Comparison of ENCODE assay signal across 1 cellular context in genomic region chr9:4984571-4985375, GRCh38.
A peak's percentile ranks its signal among the peaks of the same experiment; 100 is the strongest.
TF ChIP-seq lines count a peak whose summit lies in the region.

Gene JAK2 (plus strand): TSS chr9:4985272. CDS start chr9:5021988, 36,716 bp downstream.

TF ChIP-seq in K562, 482 proteins besides CTCF, POLR2A, EP300 and RAD21 (continued from another document and continues in another):
- TF ChIP-seq NR2C2 (CRISPR knock-in tag; IDR thresholded peaks at IDR 0.05), result no peak; the same call in 1 of the 2 replicates
- peak; percentile 28; the same call in 1 of the 2 replicates for TF ChIP-seq NR2C2 (tag; IDR thresholded peaks at IDR 0.05)
- peak; percentile 28; the same call in 1 of the 2 replicates for TF ChIP-seq SPI1 (IDR thresholded peaks at IDR 0.05; ENCODE audit: borderline replicate concordance, low read depth, low read length)
- peak; percentile 68 for TF ChIP-seq POLR2H (tag; IDR thresholded peaks at IDR 0.05; ENCODE audit: low read depth)
- peak; percentile 72 for TF ChIP-seq ETV5 (CRISPR knock-in tag; IDR thresholded peaks at IDR 0.05; ENCODE audit: low read depth)
- no peak for TF ChIP-seq GATAD2A (IDR thresholded peaks at IDR 0.05)
- no peak for TF ChIP-seq NR3C1 (CRISPR knock-in tag; IDR thresholded peaks at IDR 0.05)
- no peak for TF ChIP-seq FIP1L1 (IDR thresholded peaks at IDR 0.05; ENCODE audit: low read depth, low read length, poor library complexity, severe bottlenecking)
- TF ChIP-seq TEAD4 (IDR thresholded peaks at IDR 0.05; ENCODE audit: low read length), result no peak; the same call in 1 of the 2 replicates
- no peak for TF ChIP-seq TEAD4 (CRISPR knock-in tag; IDR thresholded peaks at IDR 0.05; ENCODE audit: borderline replicate concordance)
- TF ChIP-seq HDAC8 (tag; IDR thresholded peaks at IDR 0.05), result no peak
- TF ChIP-seq ZBTB9 (CRISPR knock-in tag; IDR thresholded peaks at IDR 0.05), result peak; percentile 55; the same call in 1 of the 2 replicates
- TF ChIP-seq IRF2 (CRISPR knock-in tag; IDR thresholded peaks at IDR 0.05), result no peak
- TF ChIP-seq KLF10 (CRISPR knock-in tag; IDR thresholded peaks at IDR 0.05), result no peak
- TF ChIP-seq ATF4 (CRISPR knock-in tag; IDR thresholded peaks at IDR 0.05), result no peak
- no peak; the same call in 1 of the 2 replicates for TF ChIP-seq BHLHE40 (IDR thresholded peaks at IDR 0.05; ENCODE audit: low read length)
- peak; percentile 58; the same call in 1 of the 2 replicates for TF ChIP-seq EP400 (IDR thresholded peaks at IDR 0.05)
- TF ChIP-seq HNRNPL (IDR thresholded peaks at IDR 0.05; ENCODE audit: low read depth, low read length), result no peak
- peak; percentile 47 for TF ChIP-seq POLR2B (IDR thresholded peaks at IDR 0.05; ENCODE audit: low read depth, partially characterized antibody)
- peak; percentile 30 to 61; a peak in 1 of 4 replicates for TF ChIP-seq NONO (IDR thresholded peaks at IDR 0.05; ENCODE audit: low read depth in 2 of 2, low read length in 1 of 2)
- peak; percentile 96 for TF ChIP-seq ZFX (CRISPR knock-in tag; IDR thresholded peaks at IDR 0.05)
- TF ChIP-seq MTA3 (IDR thresholded peaks at IDR 0.05; ENCODE audit: borderline replicate concordance), result peak; percentile 69; the same call in 1 of the 2 replicates
- no peak for TF ChIP-seq DMBX1 (CRISPR knock-in tag; IDR thresholded peaks at IDR 0.05; ENCODE audit: borderline replicate concordance)
- no peak for TF ChIP-seq ZNF277 (CRISPR knock-in tag; IDR thresholded peaks at IDR 0.05; ENCODE audit: borderline replicate concordance)
- TF ChIP-seq PHTF2 (CRISPR knock-in tag; IDR thresholded peaks at IDR 0.05), result no peak
- TF ChIP-seq TFAM (CRISPR knock-in tag; conservative IDR thresholded peaks at IDR 0.05), result no peak
- TF ChIP-seq MED1 (CRISPR knock-in tag; IDR thresholded peaks at IDR 0.05; ENCODE audit: borderline replicate concordance), result no peak
- TF ChIP-seq CBX1 (IDR thresholded peaks at IDR 0.05; ENCODE audit: low read depth), result peak; percentile 80; the same call in 1 of the 2 replicates
- no peak for TF ChIP-seq ZBED1 (IDR thresholded peaks at IDR 0.05)
- no peak for TF ChIP-seq SAFB2 (IDR thresholded peaks at IDR 0.05; ENCODE audit: borderline replicate concordance, low read depth, low read length, severe bottlenecking)
- TF ChIP-seq ZHX1 (conservative IDR thresholded peaks at IDR 0.05; ENCODE audit: low read length), result no peak
- no peak for TF ChIP-seq CCAR2 (IDR thresholded peaks at IDR 0.05; ENCODE audit: low read depth, low read length)
- no peak for TF ChIP-seq ZNF274 (IDR thresholded peaks at IDR 0.05; ENCODE audit: borderline replicate concordance, low read depth, low read length)
- peak; percentile 54; the same call in 1 of the 2 replicates for TF ChIP-seq AFF4 (CRISPR knock-in tag; IDR thresholded peaks at IDR 0.05)
- no peak for TF ChIP-seq ZFPM2 (CRISPR knock-in tag; IDR thresholded peaks at IDR 0.05)
- peak; percentile 6 for TF ChIP-seq PHF20 (IDR thresholded peaks at IDR 0.05; ENCODE audit: partially characterized antibody)
- no peak for TF ChIP-seq ZNF133 (CRISPR knock-in tag; IDR thresholded peaks at IDR 0.05)
- TF ChIP-seq EGR1 (conservative IDR thresholded peaks at IDR 0.05), result no peak
- TF ChIP-seq ZNF212 (CRISPR knock-in tag; IDR thresholded peaks at IDR 0.05), result no peak
- no peak for TF ChIP-seq MCM3 (IDR thresholded peaks at IDR 0.05)
- TF ChIP-seq PRMT5 (CRISPR knock-in tag; IDR thresholded peaks at IDR 0.05), result no peak
- TF ChIP-seq PCBP1 (IDR thresholded peaks at IDR 0.05; ENCODE audit: low read depth, low read length, poor library complexity, severe bottlenecking), result no peak
- no peak for TF ChIP-seq ZNF79 (CRISPR knock-in tag; IDR thresholded peaks at IDR 0.05; ENCODE audit: low read depth)
- TF ChIP-seq DEAF1 (CRISPR knock-in tag; IDR thresholded peaks at IDR 0.05), result no peak
- TF ChIP-seq BRCA1 (IDR thresholded peaks at IDR 0.05), result no peak
- TF ChIP-seq BRCA1 (CRISPR knock-in tag; IDR thresholded peaks at IDR 0.05), result no peak
- TF ChIP-seq PRPF4 (IDR thresholded peaks at IDR 0.05; ENCODE audit: insufficient read depth, low read depth, low read length, poor library complexity, severe bottlenecking), result no peak
- no peak for TF ChIP-seq CEBPG (CRISPR knock-in tag; IDR thresholded peaks at IDR 0.05)
- TF ChIP-seq CEBPG (tag; conservative IDR thresholded peaks at IDR 0.05 in 1 of 2, IDR thresholded peaks at IDR 0.05 in 1 of 2), result no peak
- no peak for TF ChIP-seq ZMIZ1 (IDR thresholded peaks at IDR 0.05; ENCODE audit: low read depth in 2 of 2, low read length in 2 of 2)
- TF ChIP-seq CTCFL (IDR thresholded peaks at IDR 0.05; ENCODE audit: borderline replicate concordance, insufficient read depth, low read depth, low read length, poor library complexity, severe bottlenecking), result peak; percentile 45
- no peak for TF ChIP-seq ZNF408 (CRISPR knock-in tag; IDR thresholded peaks at IDR 0.05; ENCODE audit: low read depth)
- TF ChIP-seq PTTG1 (tag; IDR thresholded peaks at IDR 0.05; ENCODE audit: low read depth), result no peak
- TF ChIP-seq MEIS2 (IDR thresholded peaks at IDR 0.05; ENCODE audit: partially characterized antibody), result peak; percentile 53
- no peak for TF ChIP-seq CBX5 (IDR thresholded peaks at IDR 0.05; ENCODE audit: borderline replicate concordance, low read depth)
- no peak for TF ChIP-seq POU5F1 (IDR thresholded peaks at IDR 0.05; ENCODE audit: borderline replicate concordance, low read depth, low read length, partially characterized antibody)
- no peak for TF ChIP-seq SETDB1 (IDR thresholded peaks at IDR 0.05; ENCODE audit: low read length)
